Comparison of ENCODE assay signal across 8 cellular contexts in genomic region chr19:37227996-37228395, GRCh38.
DNase-seq lines count a peak whose midpoint lies in the region; ATAC-seq, FAIRE-seq and TF ChIP-seq lines count a peak whose summit lies in the region.

No MANE protein-coding gene starts in this region.

- no peaks in the 10 kb centered on the region for H4K20me1 ChIP-seq in OCI-LY1 (ENCODE audit: insufficient read depth, low read length)

- peaks cover 10% of the 10 kb centered on the region for H3K9me3 ChIP-seq in OCI-LY1 (ENCODE audit: low read length)

- peaks cover 83% of the 10 kb centered on the region for H3K36me3 ChIP-seq in OCI-LY1 (ENCODE audit: insufficient read depth, low read length)

- H3K4me2 ChIP-seq in OCI-LY1 (ENCODE audit: low read length) = no peak overlapping the region

- in situ Hi-C loops in ACHN (cut with HindIII; ENCODE audit: low pct_ligation_motif_present, low pct_unique_long_range_greater_than_20kb, low sequenced_read_pairs) = no loop called here

- no peak for ATAC-seq in activated CD4-positive, CD25-positive, alpha-beta regulatory T cell treated with anti-CD3 and anti-CD28 coated beads, Interleukin-2, amount 50 U/mL, for 24 hours

- FAIRE-seq in RCC 7860 (lab: Jason Lieb, UNC) = no peak

- H2AFZ ChIP-seq in OCI-LY1 (ENCODE audit: low read length) = no peak overlapping the region

- no peak overlapping the region for H3K4me3 ChIP-seq in OCI-LY1 (ENCODE audit: low read depth, low read length, poor library complexity, severe bottlenecking)

- TF ChIP-seq CTCF in OCI-LY1 (IDR thresholded peaks at IDR 0.05; ENCODE audit: low read length) = peak; percentile 53

- no peak overlapping the region for H3K9ac ChIP-seq in OCI-LY1 (ENCODE audit: low read length)

- H3K27ac ChIP-seq in OCI-LY1 (ENCODE audit: low read depth, low read length, poor library complexity, severe bottlenecking) = no peak overlapping the region

- H3K9me2 ChIP-seq in OCI-LY1 (ENCODE audit: low read depth, low read length) = no peaks in the 10 kb centered on the region

- no peaks in the 10 kb centered on the region for H3K79me2 ChIP-seq in OCI-LY1 (ENCODE audit: insufficient read depth, low read length)

- H3K27me3 ChIP-seq in OCI-LY1 (ENCODE audit: insufficient read depth, low read length) = no peaks in the 10 kb centered on the region

- H3K4me1 ChIP-seq in OCI-LY1 (ENCODE audit: insufficient read depth, low read length, severe bottlenecking) = no peaks in the 10 kb centered on the region

- H3F3A ChIP-seq in OCI-LY1 (ENCODE audit: insufficient read depth, low read length) = no peaks in the 10 kb centered on the region

- peak; percentile 47 for DNase-seq in activated CD4-positive, CD25-positive, alpha-beta regulatory T cell treated with anti-CD3 and anti-CD28 coated beads, Interleukin-2, amount 50 U/mL, for 72 hours
- peak; percentile 10 for DNase-seq in effector CD8-positive, alpha-beta T cell (lab: John Stamatoyannopoulos, UW)
- DNase-seq in stimulated activated CD4-positive, alpha-beta T cell treated with anti-CD3 and anti-CD28 coated beads, Interleukin-4, amount 100 ng/mL, for 1 hour = peak; percentile 19
- DNase-seq in RCC 7860 (ENCODE audit: low spot score) = no peak
- no peak for DNase-seq in GM19240 (ENCODE audit: insufficient read length, low spot score)
- DNase-seq in ACHN = no peak

Comparison
In these comparisons a context has a peak if more than half of its experiments do, and no peak if none do; other contexts are left out.
1. DNase-seq: peak in activated CD4-positive, CD25-positive, alpha-beta regulatory T cell treated with anti-CD3 and anti-CD28 coated beads, Interleukin-2, amount 50 U/mL, for 72 hours (single experiment), effector CD8-positive, alpha-beta T cell (single experiment) and stimulated activated CD4-positive, alpha-beta T cell treated with anti-CD3 and anti-CD28 coated beads, Interleukin-4, amount 100 ng/mL, for 1 hour (single experiment); none in RCC 7860 (single experiment), GM19240 (single experiment) and ACHN (single experiment).